Comparison of ENCODE assay signal across 10 cellular contexts in genomic region chr14:102500190-102500661, GRCh38. TPM values are rescaled to one million over a fixed set of nuclear protein-coding genes. Genes with fewer than 3 reads are reported as not detected.
DNase-seq lines count a peak whose midpoint lies in the region; ATAC-seq, FAIRE-seq and TF ChIP-seq lines count a peak whose summit lies in the region.
"Had no signal": no experiment of that assay in that cellular context is flagged by ENCODE, and none has a peak within 500 bp of the region (broad histone marks: within the 10 kb centered on the region; RNA-seq: fewer than 3 reads in every experiment).

No MANE protein-coding gene starts in this region.

- H2AFZ ChIP-seq in ACC112 (ENCODE audit: low read length, unreplicated experiment) = no peak overlapping the region
- no peak overlapping the region for H2AFZ ChIP-seq in H1 (ENCODE audit: low read length)
- H2AFZ ChIP-seq in OCI-LY7 (ENCODE audit: low read length) = no peak overlapping the region
- H2AFZ ChIP-seq: parathyroid adenoma had no signal

- DNase-seq in RPMI8226 = peak; percentile 19
- no peak for DNase-seq in H1 (ENCODE audit: low read depth in 1 of 2, low spot score in 2 of 2)
- no peak for DNase-seq in OCI-LY7 (ENCODE audit: low spot score)
- DNase-seq in DMS53 treated with DMSO at 0.1 percent for 48 hours (lab: John Stamatoyannopoulos, UW; ENCODE audit: unreplicated experiment) = no peak
- DNase-seq: DND-41 had no signal

- no peak overlapping the region for H3K9ac ChIP-seq in H1 (replicated peaks in 1 of 4; ENCODE audit: extremely low read depth in 1 of 4, low read depth in 3 of 4, low read length in 3 of 4)
- H3K9ac ChIP-seq: parathyroid adenoma had no signal

- no peak overlapping the region for H2BK120ac ChIP-seq in H1 (replicated peaks; ENCODE audit: low read depth, low read length)

- TF ChIP-seq CTCF in H1 (IDR thresholded peaks at IDR 0.05; ENCODE audit: control extremely low read depth in 1 of 3, insufficient read depth in 1 of 3, low read depth in 1 of 3, low read length in 3 of 3) (no peak), OCI-LY7 (conservative IDR thresholded peaks at IDR 0.05; ENCODE audit: low read length) (no peak)

- peaks cover 10% of the 10 kb centered on the region for H3K4me1 ChIP-seq in ACC112 (ENCODE audit: control insufficient read depth, insufficient read depth, low read length, unreplicated experiment)
- H3K4me1 ChIP-seq in H1 (replicated peaks in 1 of 4; ENCODE audit: control insufficient read depth in 3 of 4, insufficient read depth in 4 of 4, low read length in 3 of 4) = no peaks in the 10 kb centered on the region; a peak in 1 of 7 replicates
- peaks cover 0 to 5% of the 10 kb centered on the region in 2 donors for H3K4me1 ChIP-seq in muscle layer of duodenum (ENCODE audit: control insufficient read depth in 1 of 2, insufficient read depth in 2 of 2, low read length in 2 of 2)
- no peaks in the 10 kb centered on the region for H3K4me1 ChIP-seq in OCI-LY7 (ENCODE audit: insufficient read depth, low read length, poor library complexity, severe bottlenecking)
- H3K4me1 ChIP-seq: parathyroid adenoma had no signal

- H3K27me3 ChIP-seq in ACC112 (ENCODE audit: insufficient read depth, low read length) (no peaks in the 10 kb centered on the region), H1 (replicated peaks in 1 of 4; ENCODE audit: control insufficient read depth in 3 of 4, extremely low read depth in 1 of 4, insufficient read depth in 3 of 4, low read length in 3 of 4) (no peaks in the 10 kb centered on the region; a peak in 1 of 7 replicates), muscle layer of duodenum (ENCODE audit: low read depth, low read length) (no peaks in the 10 kb centered on the region)

- H3K4ac ChIP-seq in H1 (replicated peaks; ENCODE audit: insufficient read length, low read depth, low read length) = no peak overlapping the region

- 89% methylated on average over 13 of the region's 13 CpGs; no CpG with 5 or more reads in 1 of the 2 experiments for WGBS in H1 (ENCODE audit: extremely low coverage in 1 of 2, insufficient coverage in 1 of 2, insufficient read length in 1 of 2, insufficient replicate concordance in 2 of 2, low coverage in 1 of 2, low lambda C conversion rate in 2 of 2, missing lambda C conversion rate in 1 of 2), 2 experiments

- no peak overlapping the region for H2AK5ac ChIP-seq in H1 (ENCODE audit: low read depth, low read length)

- H3K36me3 ChIP-seq in ACC112 (ENCODE audit: insufficient read depth, low read length) = no peaks in the 10 kb centered on the region
- H3K36me3 ChIP-seq in H1 (ENCODE audit: control insufficient read depth in 2 of 4, insufficient read depth in 4 of 4, low read length in 3 of 4) = 0 out of 8 replicates have a peak, but pooled peaks cover 0 to 3% (median 0%) of the 10 kb centered on the region in 4 experiments
- peaks cover 0 to 25% of the 10 kb centered on the region in 2 donors for H3K36me3 ChIP-seq in muscle layer of duodenum (ENCODE audit: control insufficient read depth in 1 of 2, insufficient read depth in 2 of 2, low read length in 2 of 2)
- no peaks in the 10 kb centered on the region for H3K36me3 ChIP-seq in OCI-LY7 (ENCODE audit: insufficient read depth, low read length)

- TF ChIP-seq RAD21 in H1 (IDR thresholded peaks at IDR 0.05 in 1 of 2, conservative IDR thresholded peaks at IDR 0.05 in 1 of 2; ENCODE audit: low read depth in 2 of 2, low read length in 2 of 2) = no peak

- no peaks in the 10 kb centered on the region for H3K79me2 ChIP-seq in ACC112 (ENCODE audit: control insufficient read depth, insufficient read depth, low read length, unreplicated experiment)
- no peaks in the 10 kb centered on the region for H3K79me2 ChIP-seq in H1 (ENCODE audit: control insufficient read depth in 1 of 2, insufficient read depth in 2 of 2, low read length in 2 of 2)
- H3K79me2 ChIP-seq in OCI-LY7 (ENCODE audit: insufficient read depth, low read depth, low read length) = no peaks in the 10 kb centered on the region
- H3K79me2 ChIP-seq: parathyroid adenoma had no signal

- CTCF ChIA-PET in H1 (lab: Charles Lee; ENCODE audit: partially characterized antibody) (interaction anchor here (0.7 to 5.4 kb wide), 16 partner anchors 8 to 273 kb away, joined by 3 to 42 read pairs (median 5); partner anchors contain the start of gene ANKRD9), OCI-LY7 (lab: Charles Lee; ENCODE audit: unreplicated experiment) (no interaction called here)

- 0 out of 2 replicates have a peak overlapping the region, but pooled peaks have one; percentile 9 for H2BK5ac ChIP-seq in H1 (ENCODE audit: low read depth, low read length)

- H3K4me3 ChIP-seq in ACC112 (ENCODE audit: low read depth, low read length) (no peak overlapping the region), H1 (ENCODE audit: extremely low read depth in 1 of 4, insufficient read depth in 2 of 4, low read depth in 3 of 4, low read length in 4 of 4) (no peak overlapping the region), muscle layer of duodenum (ENCODE audit: low read depth in 1 of 2, low read length in 2 of 2) (no peak overlapping the region), OCI-LY7 (ENCODE audit: low read depth, low read length, poor library complexity, severe bottlenecking) (no peak overlapping the region)

- no peak overlapping the region for H3K18ac ChIP-seq in H1 (ENCODE audit: extremely low read depth, low read length)

- no peak overlapping the region for H3K56ac ChIP-seq in H1 (replicated peaks; ENCODE audit: insufficient read length, low read depth, low read length)

- H4K91ac ChIP-seq in H1 (replicated peaks; ENCODE audit: insufficient read length, low read length) = no peak overlapping the region

- no peaks in the 10 kb centered on the region; the same call in 1 of the 2 replicates for H3K23me2 ChIP-seq in H1 (ENCODE audit: low read depth, low read length)

- peak overlapping the region; percentile 69 for H3K27ac ChIP-seq in ACC112 (ENCODE audit: low read depth, low read length)
- no peak overlapping the region for H3K27ac ChIP-seq in H1 (ENCODE audit: low read depth, low read length)
- peak overlapping the region; percentile 79 for H3K27ac ChIP-seq in muscle layer of duodenum (ENCODE audit: low read length)
- no peak overlapping the region for H3K27ac ChIP-seq in OCI-LY7 (ENCODE audit: low read depth, low read length, poor library complexity, severe bottlenecking)

- POLR2A ChIA-PET in H1 (lab: Charles Lee; ENCODE audit: partially characterized antibody) (no interaction called here), OCI-LY7 (lab: Charles Lee) (no interaction called here)

- no peak for TF ChIP-seq EP300 in H1 (IDR thresholded peaks at IDR 0.05; ENCODE audit: borderline replicate concordance in 1 of 2, low read depth in 2 of 2, low read length in 2 of 2)

- no peaks in the 10 kb centered on the region for H3K9me2 ChIP-seq in OCI-LY7 (ENCODE audit: insufficient read depth, low read length)

- no peak for ATAC-seq in HG02885 (IDR thresholded peaks at IDR 0.05; ENCODE audit: poor library complexity, unreplicated experiment)
- no peak for ATAC-seq in GM18502 (IDR thresholded peaks at IDR 0.05; ENCODE audit: poor library complexity, unreplicated experiment)

- no TSS peak for BruUV-seq in OCI-LY7 (replicated peaks; lab: Mats Ljungman, UMichigan)

- no peak for TF ChIP-seq POLR2A in H1 (IDR thresholded peaks at IDR 0.05; ENCODE audit: control extremely low read depth in 1 of 2, low read depth in 2 of 2, low read length in 2 of 2)

- H4K8ac ChIP-seq in H1 (ENCODE audit: extremely low read depth, insufficient read depth, low read length) = no peak overlapping the region; the same call in 1 of the 2 replicates

- H2BK12ac ChIP-seq in H1 (ENCODE audit: low read depth, low read length) = no peak overlapping the region

- H4K20me1 ChIP-seq in H1 (replicated peaks in 1 of 2; ENCODE audit: control insufficient read depth in 1 of 2, insufficient read depth in 2 of 2, low read length in 2 of 2) (peaks cover 0 to 4% of the 10 kb centered on the region in 2 experiments), OCI-LY7 (ENCODE audit: insufficient read depth, low read length) (no peaks in the 10 kb centered on the region)

- H3K79me1 ChIP-seq in H1 (ENCODE audit: low read depth, low read length) = no peaks in the 10 kb centered on the region; the same call in 1 of the 2 replicates

- H3K23ac ChIP-seq in H1 (ENCODE audit: insufficient read length) = no peak overlapping the region

- no peak overlapping the region for H3K4me2 ChIP-seq in H1 (ENCODE audit: insufficient read depth in 1 of 2, low read depth in 2 of 2, low read length in 2 of 2)
- no peak overlapping the region for H3K4me2 ChIP-seq in OCI-LY7 (ENCODE audit: low read length)

- no peak for FAIRE-seq in H1 (lab: Jason Lieb, UNC)

- no peak overlapping the region for H2BK20ac ChIP-seq in H1 (ENCODE audit: low read length)

- H4K5ac ChIP-seq in H1 (ENCODE audit: insufficient read length, low read depth, low read length) = no peak overlapping the region

- H2BK15ac ChIP-seq in H1 (ENCODE audit: low read length) = no peak overlapping the region

- H3K14ac ChIP-seq in H1 (ENCODE audit: insufficient read length) = no peak overlapping the region

- no peaks in the 10 kb centered on the region for H3K9me3 ChIP-seq in H1 (ENCODE audit: insufficient read depth in 2 of 2, low read depth in 1 of 2, low read length in 1 of 2)
- H3K9me3 ChIP-seq in muscle layer of duodenum (ENCODE audit: control insufficient read depth in 1 of 2, low read length in 2 of 2) = no peaks in the 10 kb centered on the region
- H3K9me3 ChIP-seq in OCI-LY7 (ENCODE audit: low read length) = no peaks in the 10 kb centered on the region

- intact Hi-C loops in OCI-LY7 (cut with micrococcal nuclease; ENCODE audit: unreplicated experiment) = no loop called here

RNA-seq across cellular contexts. Expression of gene ANKRD9, which starts 9.3 kb away (rescaled TPM):
- total RNA-seq in H1 (2021; fragmentation: NEBNext Ultra II Directional; extraction: Animal tissue kit (Norgen Biotek cat#: 25700)) = 35.0 and 37.0 TPM in 2 replicates
- 41.8 and 47.5 TPM in 2 replicates for polyA plus RNA-seq in H1 (2011; rRNA removed)
- 59.7 TPM for polyA plus RNA-seq in H1 (2011; cell fraction: cytosol; rRNA removed)
- polyA plus RNA-seq in H1 (2011; cell fraction: nucleus; rRNA removed) = 105 TPM
- 16.8 to 27.7 TPM (median 25.7 TPM) in 4 replicates for polyA plus RNA-seq in H1 (2012, experiment 1 of 2)
- 11.8 TPM for polyA plus RNA-seq in H1 (2012, experiment 2 of 2)
- 20.3 TPM for polyA plus RNA-seq in H1 (2013, experiment 1 of 2)
- 18.9 TPM for polyA plus RNA-seq in H1 (2013, experiment 2 of 2)
- 7.0 and 8.6 TPM in 2 replicates for polyA minus RNA-seq in H1 (2011; rRNA and poly(A)+ RNA removed)
- 22.1 TPM for polyA minus RNA-seq in H1 (2011; cell fraction: cytosol; rRNA and poly(A)+ RNA removed)
- 26.5 TPM for polyA minus RNA-seq in H1 (2011; cell fraction: nucleus; rRNA and poly(A)+ RNA removed)
- total RNA-seq in OCI-LY7 (2014; rRNA removed; shearing (Covaris generic)) = 1.1 and 1.2 TPM in 2 replicates
- total RNA-seq in OCI-LY7 (2022) = 1.5 and 1.9 TPM in 2 replicates

Comparison
In these comparisons a context has a peak if more than half of its experiments do, and no peak if none do; other contexts are left out.
1. H3K27ac ChIP-seq: peak in ACC112 (single experiment) and muscle layer of duodenum (single experiment); none in H1 (single experiment) and OCI-LY7 (single experiment).
2. RNA of gene ANKRD9, which starts 9.3 kb away (total RNA-seq): 35.0 to 37.0 TPM in H1; 1.1 to 1.9 TPM in OCI-LY7; every median in the first group is over 10 times any median in the second.